Comparison of ENCODE assay signal across 7 cellular contexts in genomic region chr5:100080703-100081102, GRCh38.
DNase-seq lines count a peak whose midpoint lies in the region; ATAC-seq, FAIRE-seq and TF ChIP-seq lines count a peak whose summit lies in the region.
"Not testable (repeated sequence)": the region's sequence is repeated elsewhere in the genome, so short reads cannot be mapped to it uniquely, and the experiment has no call there.

No MANE protein-coding gene starts in this region.

- not testable (repeated sequence) for H3K27me3 ChIP-seq in GM12878 (replicated peaks in 1 of 2; ENCODE audit: control insufficient read depth in 2 of 2, insufficient read depth in 2 of 2, low read length in 1 of 2)

- not testable (repeated sequence) for H3K9me3 ChIP-seq in GM12878 (replicated peaks; ENCODE audit: control insufficient read depth, insufficient read depth, low read length)

- not testable (repeated sequence) for TF ChIP-seq RAD21 in GM12878 (IDR thresholded peaks at IDR 0.05; ENCODE audit: insufficient read depth, low read depth, low read length)

- not testable (repeated sequence) for TF ChIP-seq EP300 in GM12878 (IDR thresholded peaks at IDR 0.05; ENCODE audit: borderline replicate concordance in 1 of 2, control insufficient read depth in 1 of 2, low read depth in 2 of 2, low read length in 2 of 2)

- peak; percentile 89 for FAIRE-seq in D721Med (lab: Jason Lieb, UNC)
- FAIRE-seq in GM18507 (lab: Jason Lieb, UNC): peak; percentile 38
- peak; percentile 61 for FAIRE-seq in GM12878 (lab: Jason Lieb, UNC)
- peak; percentile 8 for FAIRE-seq in frontal cortex (lab: Jason Lieb, UNC)

- SMC1A ChIA-PET in GM12878 (lab: Charles Lee; ENCODE audit: uncharacterized antibody, unreplicated experiment): not testable (repeated sequence)

- not testable (repeated sequence) for H3K4me1 ChIP-seq in GM12878 (ENCODE audit: control insufficient read depth, insufficient read depth, low read length)

- not testable (repeated sequence) for H3K36me3 ChIP-seq in GM12878 (ENCODE audit: control insufficient read depth in 2 of 2, insufficient read depth in 2 of 2, low read length in 1 of 2)

- in situ Hi-C loops in SK-MEL-5 (cut with HindIII; ENCODE audit: low pct_unique_long_range_greater_than_20kb, low sequenced_read_pairs); GM12878 (cut with MboI): not testable (repeated sequence)

- not testable (repeated sequence) for ATAC-seq in GM12878

- H3K9ac ChIP-seq in GM12878 (ENCODE audit: control insufficient read depth, insufficient read depth, low read length): not testable (repeated sequence)

- TF ChIP-seq CTCF in D721Med (IDR thresholded peaks at IDR 0.05; ENCODE audit: insufficient read depth, missing control alignments); GM12878 (IDR thresholded peaks at IDR 0.05 in 2 of 3, conservative IDR thresholded peaks at IDR 0.05 in 1 of 3; ENCODE audit: control insufficient read depth in 2 of 3, extremely low read depth in 1 of 3, insufficient read depth in 1 of 3, low read depth in 3 of 3, low read length in 3 of 3): not testable (repeated sequence)

- H2AFZ ChIP-seq in GM12878 (ENCODE audit: control insufficient read depth, low read depth, low read length): not testable (repeated sequence)

- not testable (repeated sequence) for BruUV-seq in GM12878 (replicated peaks; lab: Mats Ljungman, UMichigan)

- TF ChIP-seq POLR2A in GM12878 (IDR thresholded peaks at IDR 0.05; ENCODE audit: low read depth, low read length): not testable (repeated sequence)

- not testable (repeated sequence) for H3K27ac ChIP-seq in GM12878 (ENCODE audit: control insufficient read depth, insufficient read depth)

- DNase-seq in D721Med (ENCODE audit: insufficient read length, low spot score); GM18507 (ENCODE audit: extremely low spot score, insufficient read length, low read depth); GM12878 (ENCODE audit: low read depth, low spot score); frontal cortex (ENCODE audit: low spot score in 2 of 2): not testable (repeated sequence)
- DNase-seq in NCI-H226 (peak; percentile 25), SK-MEL-5 (ENCODE audit: low read depth, low spot score) (peak; percentile 85), epidermal melanocyte (ENCODE audit: insufficient read length, low spot score) (peak; percentile 5)

- RAD21 ChIA-PET in GM12878 (lab: Charles Lee; ENCODE audit: unreplicated experiment): not testable (repeated sequence)

- WGBS in GM12878 (ENCODE audit: insufficient coverage, insufficient replicate concordance, low lambda C conversion rate, missing lambda C conversion rate): 0% methylated on average over 2 of the region's 3 CpGs

- intact Hi-C loops in GM12878 (cut with micrococcal nuclease; ENCODE audit: unreplicated experiment): not testable (repeated sequence)

- POLR2A ChIA-PET in GM12878 (lab: Charles Lee): not testable (repeated sequence)

- not testable (repeated sequence) for H3K4me3 ChIP-seq in GM12878

- not testable (repeated sequence) for H3K79me2 ChIP-seq in GM12878 (ENCODE audit: control insufficient read depth, insufficient read depth, low read length)

- H3K4me2 ChIP-seq in GM12878 (ENCODE audit: control insufficient read depth, insufficient read depth): not testable (repeated sequence)

- H4K20me1 ChIP-seq in GM12878 (ENCODE audit: control insufficient read depth, insufficient read depth): not testable (repeated sequence)

- CTCF ChIA-PET in GM12878 (lab: Yijun Ruan, JAX): not testable (repeated sequence)
